In genomic region chr3:161423911-161424522, GRCh38 we compare ENCODE assay signal across 9 cellular contexts. TPM values are rescaled to one million over a fixed set of nuclear protein-coding genes. Genes with fewer than 3 reads are reported as not detected.
A peak's percentile ranks its signal among the peaks of the same experiment; 100 is the strongest.
DNase-seq lines count a peak whose midpoint lies in the region; ATAC-seq and TF ChIP-seq lines count a peak whose summit lies in the region.
"Had no signal": no experiment of that assay in that cellular context is flagged by ENCODE, and none has a peak within 500 bp of the region (broad histone marks: within the 10 kb centered on the region; RNA-seq: fewer than 3 reads in every experiment).

No MANE protein-coding gene starts in this region.

- TF ChIP-seq CTCF in cardiac muscle cell (IDR thresholded peaks at IDR 0.05; ENCODE audit: low read depth, low read length) (peak; percentile 45), mucosa of descending colon (IDR thresholded peaks at IDR 0.05) (peak; percentile 44)

- no peak overlapping the region for H3K27ac ChIP-seq in cardiac muscle cell

- H3K9me3 ChIP-seq in cardiac muscle cell (ENCODE audit: low read depth) (no peaks in the 10 kb centered on the region), mucosa of descending colon (no peaks in the 10 kb centered on the region)

- H3K4me1 ChIP-seq in cardiac muscle cell (ENCODE audit: low read depth) (peaks cover 8% of the 10 kb centered on the region), mucosa of descending colon (ENCODE audit: low read depth) (no peaks in the 10 kb centered on the region)

- H3K36me3 ChIP-seq in cardiac muscle cell (no peaks in the 10 kb centered on the region), mucosa of descending colon (ENCODE audit: low read depth) (no peaks in the 10 kb centered on the region)

- intact Hi-C loops in cardiac septum (cut with DNase I) (loop anchor here (5.0 to 10.0 kb wide), 2 partner anchors 152 to 499 kb away; no protein-coding TSS in a partner anchor), mucosa of descending colon (cut with DNase I, micrococcal nuclease) (loop anchor here (5.0 to 10.0 kb wide), 2 partner anchors 149 to 152 kb away; no protein-coding TSS in a partner anchor)

- no peaks in the 10 kb centered on the region for H3K27me3 ChIP-seq in cardiac muscle cell

- H3K4me3 ChIP-seq in cardiac muscle cell: no peak overlapping the region
- H3K4me3 ChIP-seq in mucosa of descending colon: no peak overlapping the region

- DNase-seq in cardiac muscle cell (ENCODE audit: low read depth in 1 of 2, low spot score in 1 of 2) (peak; percentile 42 to 58), cardiac septum (ENCODE audit: low spot score) (no peak), NOMO-1 treated with dmso at 0.1 percent for 144 hours (lab: John Stamatoyannopoulos, UW; ENCODE audit: unreplicated experiment) (peak; percentile 10), dermis microvascular lymphatic vessel endothelial cell (ENCODE audit: low read depth in 2 of 2) (peak; percentile 17 to 39), mucosa of descending colon (no peak), UCSD-AML1 (lab: John Stamatoyannopoulos, UW; ENCODE audit: unreplicated experiment) (no peak), SHP77 (lab: John Stamatoyannopoulos, UW) (no peak)
- DNase-seq: activated naive CD8-positive, alpha-beta T cell treated with anti-CD3 and anti-CD28 coated beads, Interleukin-2, amount 10 ng/mL, durations not matched to agents 7 days and 5 days had no signal

- ATAC-seq in HG03378 (IDR thresholded peaks at IDR 0.05; ENCODE audit: unreplicated experiment) (peak; percentile 65), mucosa of descending colon (peak; percentile 55)

RNA-seq across cellular contexts. Expression of gene SPTSSB, which starts 52.7 kb away (rescaled TPM):
- total RNA-seq in cardiac muscle cell (0.32 TPM in 1 of 2 replicates, not detected in the other), cardiac septum (0.51 TPM), dermis microvascular lymphatic vessel endothelial cell (not detected in 2 replicates), mucosa of descending colon (1 to 10 TPM in 1 of 3 donors, under 1 TPM in 2; 0.65 to 1.9 (median 0.66) TPM)
- 0.42 TPM in 1 of 2 replicates, not detected in the other for polyA plus RNA-seq in cardiac muscle cell

Comparison
In these comparisons a context has a peak if more than half of its experiments do, and no peak if none do; other contexts are left out.
1. DNase-seq: peak in cardiac muscle cell (2 of 2), NOMO-1 treated with dmso at 0.1 percent for 144 hours (single experiment) and dermis microvascular lymphatic vessel endothelial cell (2 of 2); none in cardiac septum (single experiment), mucosa of descending colon (0 of 3), UCSD-AML1 (single experiment) and SHP77 (0 of 2).